ENCODE assay signal across 2 cellular contexts in the genomic region with DNA sequence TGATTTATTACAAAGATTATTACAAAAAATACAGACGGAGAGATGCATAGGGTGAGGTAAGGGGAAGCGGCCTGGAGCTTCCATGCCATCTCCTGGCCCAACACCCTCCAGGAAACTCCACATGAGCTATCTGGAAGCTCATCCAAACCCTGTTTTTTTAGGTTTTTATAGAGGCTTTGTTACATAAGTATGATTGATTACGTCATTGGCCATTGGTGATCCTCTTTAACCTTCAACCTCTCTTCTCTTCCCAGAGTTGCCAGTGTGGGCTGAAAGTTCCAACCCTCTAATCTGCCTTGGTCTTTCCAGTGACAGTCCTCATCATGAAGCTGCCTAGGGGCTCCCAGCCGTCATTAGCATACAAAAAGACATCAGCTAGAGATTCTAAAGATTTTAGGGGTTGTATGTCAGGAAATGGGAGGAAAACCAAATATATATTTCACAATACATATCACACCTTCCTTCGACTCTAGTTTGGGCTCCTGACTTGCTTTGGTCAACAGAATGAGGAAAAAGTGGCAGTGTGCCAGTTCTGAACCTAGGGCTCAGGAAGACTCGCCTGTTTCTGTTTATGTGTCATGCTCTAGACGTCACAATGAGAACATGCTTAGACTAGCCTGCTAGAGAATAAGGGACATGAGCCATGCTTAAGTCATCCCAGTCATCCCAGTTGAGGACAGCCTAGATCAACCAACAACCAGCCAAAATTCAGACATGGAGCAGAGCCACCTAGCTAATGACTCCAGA.
A peak's percentile ranks its signal among the peaks of the same experiment; 100 is the strongest.
TF ChIP-seq lines count a peak whose summit lies in the region.

No MANE protein-coding gene starts in this region.

TF ChIP-seq in K562, 482 proteins besides CTCF, POLR2A, EP300 and RAD21:
- no peak for TF ChIP-seq ZNF311 (CRISPR knock-in tag; IDR thresholded peaks at IDR 0.05)
- no peak for TF ChIP-seq CSDE1 (IDR thresholded peaks at IDR 0.05)
- 0 out of 2 replicates have a peak, but pooled peaks have one; percentile 8 for TF ChIP-seq CEBPB (tag; IDR thresholded peaks at IDR 0.05)
- TF ChIP-seq, protein P1, sequence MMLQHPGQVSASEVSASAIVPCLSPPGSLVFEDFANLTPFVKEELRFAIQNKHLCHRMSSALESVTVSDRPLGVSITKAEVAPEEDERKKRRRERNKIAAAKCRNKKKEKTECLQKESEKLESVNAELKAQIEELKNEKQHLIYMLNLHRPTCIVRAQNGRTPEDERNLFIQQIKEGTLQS (IDR thresholded peaks at IDR 0.05) = 0 out of 2 replicates have a peak, but pooled peaks have one; percentile 24
- TF ChIP-seq, protein P1 (CRISPR knock-in tag; conservative IDR thresholded peaks at IDR 0.05) = no peak
- TF ChIP-seq, protein P2, sequence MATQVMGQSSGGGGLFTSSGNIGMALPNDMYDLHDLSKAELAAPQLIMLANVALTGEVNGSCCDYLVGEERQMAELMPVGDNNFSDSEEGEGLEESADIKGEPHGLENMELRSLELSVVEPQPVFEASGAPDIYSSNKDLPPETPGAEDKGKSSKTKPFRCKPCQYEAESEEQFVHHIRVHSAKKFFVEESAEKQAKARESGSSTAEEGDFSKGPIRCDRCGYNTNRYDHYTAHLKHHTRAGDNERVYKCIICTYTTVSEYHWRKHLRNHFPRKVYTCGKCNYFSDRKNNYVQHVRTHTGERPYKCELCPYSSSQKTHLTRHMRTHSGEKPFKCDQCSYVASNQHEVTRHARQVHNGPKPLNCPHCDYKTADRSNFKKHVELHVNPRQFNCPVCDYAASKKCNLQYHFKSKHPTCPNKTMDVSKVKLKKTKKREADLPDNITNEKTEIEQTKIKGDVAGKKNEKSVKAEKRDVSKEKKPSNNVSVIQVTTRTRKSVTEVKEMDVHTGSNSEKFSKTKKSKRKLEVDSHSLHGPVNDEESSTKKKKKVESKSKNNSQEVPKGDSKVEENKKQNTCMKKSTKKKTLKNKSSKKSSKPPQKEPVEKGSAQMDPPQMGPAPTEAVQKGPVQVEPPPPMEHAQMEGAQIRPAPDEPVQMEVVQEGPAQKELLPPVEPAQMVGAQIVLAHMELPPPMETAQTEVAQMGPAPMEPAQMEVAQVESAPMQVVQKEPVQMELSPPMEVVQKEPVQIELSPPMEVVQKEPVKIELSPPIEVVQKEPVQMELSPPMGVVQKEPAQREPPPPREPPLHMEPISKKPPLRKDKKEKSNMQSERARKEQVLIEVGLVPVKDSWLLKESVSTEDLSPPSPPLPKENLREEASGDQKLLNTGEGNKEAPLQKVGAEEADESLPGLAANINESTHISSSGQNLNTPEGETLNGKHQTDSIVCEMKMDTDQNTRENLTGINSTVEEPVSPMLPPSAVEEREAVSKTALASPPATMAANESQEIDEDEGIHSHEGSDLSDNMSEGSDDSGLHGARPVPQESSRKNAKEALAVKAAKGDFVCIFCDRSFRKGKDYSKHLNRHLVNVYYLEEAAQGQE (CRISPR knock-in tag; IDR thresholded peaks at IDR 0.05; ENCODE audit: low read depth) = no peak
- TF ChIP-seq NFIC (IDR thresholded peaks at IDR 0.05) = peak; percentile 44; the same call in 1 of the 2 replicates
- no peak for TF ChIP-seq ZFP1 (CRISPR knock-in tag; IDR thresholded peaks at IDR 0.05)
- TF ChIP-seq BRD4 (IDR thresholded peaks at IDR 0.05) = no peak
- no peak for TF ChIP-seq ZNF561 (CRISPR knock-in tag; conservative IDR thresholded peaks at IDR 0.05)
- TF ChIP-seq AFF4 (CRISPR knock-in tag; IDR thresholded peaks at IDR 0.05) = no peak

TF ChIP-seq in HepG2, 621 proteins besides CTCF, POLR2A, EP300 and RAD21:
- TF ChIP-seq MZF1 (CRISPR knock-in tag; IDR thresholded peaks at IDR 0.05; ENCODE audit: borderline replicate concordance) = no peak
- no peak for TF ChIP-seq ZNF572 (CRISPR knock-in tag; IDR thresholded peaks at IDR 0.05)
- TF ChIP-seq ZNF362 (CRISPR knock-in tag; IDR thresholded peaks at IDR 0.05; ENCODE audit: borderline replicate concordance) = no peak
- peak; percentile 76 for TF ChIP-seq CREB1 (IDR thresholded peaks at IDR 0.05)
- no peak for TF ChIP-seq CREB1 (CRISPR knock-in tag; IDR thresholded peaks at IDR 0.05)
- TF ChIP-seq ATF7 (IDR thresholded peaks at IDR 0.05) = peak; percentile 96
- TF ChIP-seq ATF7 (CRISPR knock-in tag; IDR thresholded peaks at IDR 0.05) = no peak
- TF ChIP-seq CEBPB (IDR thresholded peaks at IDR 0.05; ENCODE audit: borderline replicate concordance, low read depth, low read length) = peak; percentile 6; the same call in 1 of the 2 replicates
- TF ChIP-seq U2AF1 (optimal IDR thresholded peaks at IDR 0.05; ENCODE audit: low read depth, low read length) = no peak
- TF ChIP-seq NR2F2 (IDR thresholded peaks at IDR 0.05; ENCODE audit: borderline replicate concordance, low read depth) = no peak
- TF ChIP-seq KLF11 (CRISPR knock-in tag; IDR thresholded peaks at IDR 0.05) = no peak
- no peak for TF ChIP-seq ATAD3A (CRISPR knock-in tag; IDR thresholded peaks at IDR 0.05)
- TF ChIP-seq SYNCRIP (IDR thresholded peaks at IDR 0.05; ENCODE audit: insufficient read depth, low read depth, low read length) = no peak
- TF ChIP-seq ZNF660 (CRISPR knock-in tag; IDR thresholded peaks at IDR 0.05; ENCODE audit: borderline replicate concordance, low read depth) = no peak
- TF ChIP-seq TARDBP (CRISPR knock-in tag; IDR thresholded peaks at IDR 0.05) = no peak
- TF ChIP-seq LRRFIP1 (CRISPR knock-in tag; conservative IDR thresholded peaks at IDR 0.05) = no peak
- TF ChIP-seq, protein P3, sequence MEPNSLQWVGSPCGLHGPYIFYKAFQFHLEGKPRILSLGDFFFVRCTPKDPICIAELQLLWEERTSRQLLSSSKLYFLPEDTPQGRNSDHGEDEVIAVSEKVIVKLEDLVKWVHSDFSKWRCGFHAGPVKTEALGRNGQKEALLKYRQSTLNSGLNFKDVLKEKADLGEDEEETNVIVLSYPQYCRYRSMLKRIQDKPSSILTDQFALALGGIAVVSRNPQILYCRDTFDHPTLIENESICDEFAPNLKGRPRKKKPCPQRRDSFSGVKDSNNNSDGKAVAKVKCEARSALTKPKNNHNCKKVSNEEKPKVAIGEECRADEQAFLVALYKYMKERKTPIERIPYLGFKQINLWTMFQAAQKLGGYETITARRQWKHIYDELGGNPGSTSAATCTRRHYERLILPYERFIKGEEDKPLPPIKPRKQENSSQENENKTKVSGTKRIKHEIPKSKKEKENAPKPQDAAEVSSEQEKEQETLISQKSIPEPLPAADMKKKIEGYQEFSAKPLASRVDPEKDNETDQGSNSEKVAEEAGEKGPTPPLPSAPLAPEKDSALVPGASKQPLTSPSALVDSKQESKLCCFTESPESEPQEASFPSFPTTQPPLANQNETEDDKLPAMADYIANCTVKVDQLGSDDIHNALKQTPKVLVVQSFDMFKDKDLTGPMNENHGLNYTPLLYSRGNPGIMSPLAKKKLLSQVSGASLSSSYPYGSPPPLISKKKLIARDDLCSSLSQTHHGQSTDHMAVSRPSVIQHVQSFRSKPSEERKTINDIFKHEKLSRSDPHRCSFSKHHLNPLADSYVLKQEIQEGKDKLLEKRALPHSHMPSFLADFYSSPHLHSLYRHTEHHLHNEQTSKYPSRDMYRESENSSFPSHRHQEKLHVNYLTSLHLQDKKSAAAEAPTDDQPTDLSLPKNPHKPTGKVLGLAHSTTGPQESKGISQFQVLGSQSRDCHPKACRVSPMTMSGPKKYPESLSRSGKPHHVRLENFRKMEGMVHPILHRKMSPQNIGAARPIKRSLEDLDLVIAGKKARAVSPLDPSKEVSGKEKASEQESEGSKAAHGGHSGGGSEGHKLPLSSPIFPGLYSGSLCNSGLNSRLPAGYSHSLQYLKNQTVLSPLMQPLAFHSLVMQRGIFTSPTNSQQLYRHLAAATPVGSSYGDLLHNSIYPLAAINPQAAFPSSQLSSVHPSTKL (CRISPR knock-in tag; IDR thresholded peaks at IDR 0.05) = no peak
- TF ChIP-seq ZNF577 (CRISPR knock-in tag; IDR thresholded peaks at IDR 0.05; ENCODE audit: borderline replicate concordance, low read depth) = no peak
- TF ChIP-seq ZNF10 (CRISPR knock-in tag; IDR thresholded peaks at IDR 0.05; ENCODE audit: borderline replicate concordance, low read depth) = no peak
TF ChIP-seq in HepG2: peak in this region for 3.
